ENCODE assay signal across 33 cellular contexts in genomic region chr11:15161746-15162145, GRCh38. TPM values are rescaled to one million over a fixed set of nuclear protein-coding genes. Genes with fewer than 3 reads are reported as not detected.
"Had no signal": no experiment of that assay in that cellular context is flagged by ENCODE, and none has a peak within 500 bp of the region (broad histone marks: within the 10 kb centered on the region; RNA-seq: fewer than 3 reads in every experiment).

No MANE protein-coding gene starts in this region.

- H3K27ac Mint-ChIP-seq: activated B cell treated with CpG ODN at 0.5 μM for 24 hours; activated CD8-positive, alpha-beta T cell treated with anti-CD3 and anti-CD28 coated beads for 36 hours; activated naive CD4-positive, alpha-beta T cell treated with anti-CD3 and anti-CD28 coated beads for 36 hours; activated naive CD4-positive, alpha-beta T cell treated with anti-CD3 and anti-CD28 coated beads, Interleukin-2, amount 50 U/mL, for 24 hours; activated naive CD8-positive, alpha-beta T cell treated with anti-CD3 and anti-CD28 coated beads for 36 hours; activated naive CD8-positive, alpha-beta T cell treated with anti-CD3 and anti-CD28 coated beads, Interleukin-2, amount 50 U/mL, for 24 hours; activated T-helper 17 cell treated with anti-CD3 and anti-CD28 coated beads, Interleukin-2, amount 50 U/mL, for 72 hours; T-cell; T-helper 1 cell treated with Interleukin-12 subunit alpha and Interleukin-12 subunit beta and Interleukin-4 antibody, amounts not matched to agents 30 μg/mL and 1 μg/mL, for 36 hours; T-helper 2 cell treated with Interferon-gamma antibody and Interleukin-4, amounts not matched to agents 5 μg/mL and 100 μg/mL, for 36 hours had no signal

- H3K9me3 Mint-ChIP-seq: activated B cell treated with CpG ODN at 0.5 μM for 24 hours; activated CD8-positive, alpha-beta T cell treated with anti-CD3 and anti-CD28 coated beads for 36 hours; activated naive CD4-positive, alpha-beta T cell treated with anti-CD3 and anti-CD28 coated beads for 36 hours; activated naive CD4-positive, alpha-beta T cell treated with anti-CD3 and anti-CD28 coated beads, Interleukin-2, amount 50 U/mL, for 24 hours; activated naive CD8-positive, alpha-beta T cell treated with anti-CD3 and anti-CD28 coated beads for 36 hours; activated naive CD8-positive, alpha-beta T cell treated with anti-CD3 and anti-CD28 coated beads, Interleukin-2, amount 50 U/mL, for 24 hours; activated T-cell treated with anti-CD3 and anti-CD28 coated beads, Interleukin-2, amount 50 U/mL, for 4 hours; activated T-helper 17 cell treated with anti-CD3 and anti-CD28 coated beads, Interleukin-2, amount 50 U/mL, for 72 hours; T-cell; T-helper 1 cell treated with Interleukin-12 subunit alpha and Interleukin-12 subunit beta and Interleukin-4 antibody, amounts not matched to agents 30 μg/mL and 1 μg/mL, for 36 hours; T-helper 2 cell treated with Interferon-gamma antibody and Interleukin-4, amounts not matched to agents 5 μg/mL and 100 μg/mL, for 36 hours had no signal

- H3K36me3 Mint-ChIP-seq: activated naive CD4-positive, alpha-beta T cell treated with anti-CD3 and anti-CD28 coated beads, Interleukin-2, amount 50 U/mL, for 24 hours; activated naive CD8-positive, alpha-beta T cell treated with anti-CD3 and anti-CD28 coated beads for 36 hours; T-cell had no signal

- H3K4me1 Mint-ChIP-seq: activated B cell treated with CpG ODN at 0.5 μM for 24 hours; activated naive CD4-positive, alpha-beta T cell treated with anti-CD3 and anti-CD28 coated beads, Interleukin-2, amount 50 U/mL, for 24 hours; activated naive CD8-positive, alpha-beta T cell treated with anti-CD3 and anti-CD28 coated beads for 36 hours; activated naive CD8-positive, alpha-beta T cell treated with anti-CD3 and anti-CD28 coated beads, Interleukin-2, amount 50 U/mL, for 24 hours; activated T-helper 17 cell treated with anti-CD3 and anti-CD28 coated beads, Interleukin-2, amount 50 U/mL, for 72 hours; T-cell had no signal

- DNase-seq: activated B cell treated with CpG ODN at 0.5 μM for 24 hours; activated CD4-positive, alpha-beta T cell treated with anti-CD3 and anti-CD28 coated beads for 48 hours; activated CD4-positive, alpha-beta T cell treated with anti-CD3 and anti-CD28 coated beads, Interleukin-2, amount 50 U/mL, for 1 hour; activated CD4-positive, alpha-beta T cell treated with anti-CD3 and anti-CD28 coated beads, Interleukin-2, amount 50 U/mL, for 48 hours; activated CD8-positive, alpha-beta memory T cell treated with anti-CD3 and anti-CD28 coated beads for 24 hours; activated CD8-positive, alpha-beta T cell treated with anti-CD3 and anti-CD28 coated beads for 36 hours; activated effector memory CD4-positive, alpha-beta T cell treated with Interleukin-2 at 50 U/mL for 16 hours; activated gamma-delta T cell treated with Interleukin-2 at 50 U/mL for 16 hours; activated naive CD4-positive, alpha-beta T cell treated with anti-CD3 and anti-CD28 coated beads for 36 hours; activated naive CD8-positive, alpha-beta T cell treated with anti-CD3 and anti-CD28 coated beads for 36 hours; activated naive CD8-positive, alpha-beta T cell treated with anti-CD3 and anti-CD28 coated beads, Interleukin-2, amount 50 U/mL, for 24 hours; activated T-cell treated with anti-CD3 and anti-CD28 coated beads, Interleukin-2, amount 50 U/mL, for 4 hours; adrenal gland; amygdala; aorta; body of pancreas; caudate nucleus; colonic mucosa; effector CD8-positive, alpha-beta T cell; esophagus squamous epithelium; foreskin keratinocyte; heart right ventricle; T-cell; T1000; WERI-Rb-1 had no signal

- ATAC-seq: activated CD4-positive, CD25-positive, alpha-beta regulatory T cell treated with anti-CD3 and anti-CD28 coated beads, Interleukin-2, amount 50 U/mL, for 24 hours; activated CD8-positive, alpha-beta T cell treated with anti-CD3 and anti-CD28 coated beads for 36 hours; activated naive CD8-positive, alpha-beta T cell treated with anti-CD3 and anti-CD28 coated beads, Interleukin-2, amount 50 U/mL, for 24 hours; activated T-cell treated with anti-CD3 and anti-CD28 coated beads, Interleukin-2, amount 50 U/mL, for 4 hours; activated T-helper 17 cell treated with anti-CD3 and anti-CD28 coated beads, Interleukin-2, amount 50 U/mL, for 72 hours; body of pancreas; foreskin keratinocyte; gastroesophageal sphincter; heart right ventricle; T-cell had no signal

- H3K4me3 ChIP-seq: adrenal gland, body of pancreas, colonic mucosa, esophagus squamous epithelium, gastroesophageal sphincter, heart right ventricle had no signal

- H3K27me3 Mint-ChIP-seq: activated naive CD4-positive, alpha-beta T cell treated with anti-CD3 and anti-CD28 coated beads, Interleukin-2, amount 50 U/mL, for 24 hours; activated naive CD8-positive, alpha-beta T cell treated with anti-CD3 and anti-CD28 coated beads for 36 hours had no signal

- H3K4me3 Mint-ChIP-seq: activated B cell treated with CpG ODN at 0.5 μM for 24 hours; activated CD8-positive, alpha-beta T cell treated with anti-CD3 and anti-CD28 coated beads for 36 hours; activated naive CD4-positive, alpha-beta T cell treated with anti-CD3 and anti-CD28 coated beads for 36 hours; activated naive CD4-positive, alpha-beta T cell treated with anti-CD3 and anti-CD28 coated beads, Interleukin-2, amount 50 U/mL, for 24 hours; activated naive CD8-positive, alpha-beta T cell treated with anti-CD3 and anti-CD28 coated beads for 36 hours; activated naive CD8-positive, alpha-beta T cell treated with anti-CD3 and anti-CD28 coated beads, Interleukin-2, amount 50 U/mL, for 24 hours; activated T-cell treated with anti-CD3 and anti-CD28 coated beads, Interleukin-2, amount 50 U/mL, for 4 hours; activated T-helper 17 cell treated with anti-CD3 and anti-CD28 coated beads, Interleukin-2, amount 50 U/mL, for 72 hours; T-cell; T-helper 1 cell treated with Interleukin-12 subunit alpha and Interleukin-12 subunit beta and Interleukin-4 antibody, amounts not matched to agents 30 μg/mL and 1 μg/mL, for 36 hours; T-helper 2 cell treated with Interferon-gamma antibody and Interleukin-4, amounts not matched to agents 5 μg/mL and 100 μg/mL, for 36 hours had no signal

RNA-seq across cellular contexts. Expression of gene INSC, which starts 47.0 kb away (rescaled TPM):
- total RNA-seq: activated B cell treated with CpG ODN at 0.5 μM for 24 hours; activated T-cell treated with anti-CD3 and anti-CD28 coated beads, Interleukin-2, amount 50 U/mL, for 4 hours; dermis microvascular lymphatic vessel endothelial cell; endothelial cell of umbilical vein had no signal
